In genomic region chr15:45079633-45080246, GRCh38 we compare ENCODE assay signal across 1 cellular context.
TF ChIP-seq lines count a peak whose summit lies in the region.
"Not testable (repeated sequence)": the region's sequence is repeated elsewhere in the genome, so short reads cannot be mapped to it uniquely, and the experiment has no call there.

No MANE protein-coding gene starts in this region.

TF ChIP-seq in K562, 482 proteins besides CTCF, POLR2A, EP300 and RAD21:
- TF ChIP-seq CTBP1 (IDR thresholded peaks at IDR 0.05; ENCODE audit: borderline replicate concordance) (peak; percentile 24; the same call in 1 of the 2 replicates), SMARCE1 (IDR thresholded peaks at IDR 0.05) (0 out of 2 replicates have a peak, but pooled peaks have one; percentile 37), SMARCA4 (IDR thresholded peaks at IDR 0.05) (peak; percentile 63; the same call in 1 of the 2 replicates), ZNF592 (IDR thresholded peaks at IDR 0.05) (0 out of 2 replicates have a peak, but pooled peaks have one; percentile 47), ARID1B (IDR thresholded peaks at IDR 0.05) (peak; percentile 59), TCF3 (CRISPR knock-in tag; IDR thresholded peaks at IDR 0.05) (peak; percentile 23; the same call in 1 of the 2 replicates), MTA2 (IDR thresholded peaks at IDR 0.05; ENCODE audit: low read depth) (peak; percentile 41; the same call in 1 of the 2 replicates), MEIS2 (IDR thresholded peaks at IDR 0.05; ENCODE audit: partially characterized antibody) (peak; percentile 36), CBFA2T2 (conservative IDR thresholded peaks at IDR 0.05) (peak; percentile 16; the same call in 1 of the 2 replicates), ELF1 (tag; IDR thresholded peaks at IDR 0.05) (0 out of 2 replicates have a peak, but pooled peaks have one; percentile 28), FOSL1 (tag; conservative IDR thresholded peaks at IDR 0.05) (peak; percentile 67; the same call in 1 of the 2 replicates), HMBOX1 (IDR thresholded peaks at IDR 0.05) (0 out of 2 replicates have a peak, but pooled peaks have one; percentile 22), GATAD2A (IDR thresholded peaks at IDR 0.05) (0 out of 2 replicates have a peak, but pooled peaks have one; percentile 6)
- TF ChIP-seq, protein P1, sequence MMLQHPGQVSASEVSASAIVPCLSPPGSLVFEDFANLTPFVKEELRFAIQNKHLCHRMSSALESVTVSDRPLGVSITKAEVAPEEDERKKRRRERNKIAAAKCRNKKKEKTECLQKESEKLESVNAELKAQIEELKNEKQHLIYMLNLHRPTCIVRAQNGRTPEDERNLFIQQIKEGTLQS (IDR thresholded peaks at IDR 0.05): peak; percentile 50
- TF ChIP-seq, protein P1 (CRISPR knock-in tag; conservative IDR thresholded peaks at IDR 0.05): not testable (repeated sequence)
